8 cellular contexts compared by ENCODE assay signal in the genomic region with DNA sequence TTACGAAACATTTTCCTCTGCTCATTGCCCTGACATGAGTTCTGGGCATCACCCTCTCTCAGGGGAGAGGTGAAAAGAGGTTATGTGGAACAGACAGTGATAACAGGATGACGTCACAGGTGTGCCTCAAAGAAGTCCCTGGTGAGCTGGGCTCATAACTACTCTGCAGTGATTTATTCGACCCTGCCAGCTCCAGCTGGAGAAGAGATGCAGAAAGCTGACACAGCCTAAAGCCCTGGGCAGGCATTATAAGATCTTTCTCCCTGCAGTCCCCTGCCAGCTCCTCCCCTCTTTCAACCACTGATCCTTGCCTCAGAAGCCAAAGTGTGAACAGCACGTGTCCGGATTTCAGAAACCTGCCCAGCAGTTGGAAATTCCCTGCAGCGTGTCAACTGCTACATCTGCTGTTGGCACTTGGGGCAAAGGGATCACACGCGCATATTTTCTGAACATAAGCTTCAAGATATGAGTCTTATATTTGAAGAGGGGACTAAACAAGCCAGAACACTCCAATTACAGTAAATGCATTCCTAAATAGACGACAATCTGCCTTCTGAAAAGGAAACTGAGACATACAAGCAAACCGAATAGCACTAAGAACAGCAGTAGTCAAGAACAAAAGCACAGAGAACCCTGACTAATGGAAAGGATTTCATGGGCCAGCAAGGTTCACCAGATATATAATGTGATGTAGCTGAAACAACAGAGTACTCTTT.
A peak's percentile ranks its signal among the peaks of the same experiment; 100 is the strongest.
DNase-seq lines count a peak whose midpoint lies in the region; ATAC-seq and TF ChIP-seq lines count a peak whose summit lies in the region.

No MANE protein-coding gene starts in this region.

- H3K9me3 Mint-ChIP-seq in CD14-positive monocyte = peaks cover 0 to 2% (median 0%) of the 10 kb centered on the region in 7 donors

- peaks cover 18% of the 10 kb centered on the region for H3K4me1 ChIP-seq in adipocyte (ENCODE audit: control insufficient read depth, insufficient read depth, low read length)
- H3K4me1 ChIP-seq in right lobe of liver = peaks cover 0 to 11% (median 0%) of the 10 kb centered on the region in 4 donors

- H3K27ac Mint-ChIP-seq in CD14-positive monocyte = no peak overlapping the region

- TF ChIP-seq CTCF in right lobe of liver (IDR thresholded peaks at IDR 0.05) (no peak), CD14-positive monocyte (IDR thresholded peaks at IDR 0.05) (no peak)

- intact Hi-C loops in right lobe of liver (cut with DNase I) = no loop called here
- intact Hi-C loops in CD14-positive monocyte (cut with micrococcal nuclease) = no loop called here

- H3K27me3 ChIP-seq in adipocyte (replicated peaks; ENCODE audit: control insufficient read depth, insufficient read depth, low read length) = no peaks in the 10 kb centered on the region
- no peaks in the 10 kb centered on the region for H3K27me3 ChIP-seq in right lobe of liver

- H3K4me3 Mint-ChIP-seq in CD14-positive monocyte = peak overlapping the region in 1 of 2 donors; percentile 11

- H3K9me3 ChIP-seq in adipocyte (ENCODE audit: control insufficient read depth, low read length) = no peaks in the 10 kb centered on the region
- H3K9me3 ChIP-seq in right lobe of liver = no peaks in the 10 kb centered on the region

- peaks cover 0 to 3% (median 2%) of the 10 kb centered on the region in 3 donors for H3K27me3 Mint-ChIP-seq in CD14-positive monocyte (ENCODE audit: low read depth in 3 of 3)

- 38% methylated on average over 9 of the region's 10 CpGs for WGBS in right lobe of liver (ENCODE audit: insufficient coverage, low coverage, low lambda C conversion rate, missing lambda C conversion rate)

- no peak for TF ChIP-seq POLR2A in right lobe of liver (IDR thresholded peaks at IDR 0.05)

- H3K36me3 ChIP-seq in adipocyte (ENCODE audit: control insufficient read depth, insufficient read depth, low read length, severe bottlenecking) (peaks cover 4% of the 10 kb centered on the region), right lobe of liver (no peaks in the 10 kb centered on the region)

- H3K9ac ChIP-seq in adipocyte (ENCODE audit: low read length) = peak overlapping the region; percentile 53

- H3K4me1 Mint-ChIP-seq in CD14-positive monocyte = no peaks in the 10 kb centered on the region

- peak; percentile 29 to 88 (median 76) for ATAC-seq in right lobe of liver
- no peak for ATAC-seq in GM18519 (IDR thresholded peaks at IDR 0.05; ENCODE audit: low FRiP score, unreplicated experiment)
- ATAC-seq in GM19467 (IDR thresholded peaks at IDR 0.05; ENCODE audit: unreplicated experiment) = no peak

- peaks cover 29 to 57% of the 10 kb centered on the region in 2 donors for H3K36me3 Mint-ChIP-seq in CD14-positive monocyte

- peak; percentile 52 for DNase-seq in Daoy (ENCODE audit: low read depth)
- peak; percentile 61 for DNase-seq in LHCN-M2 (ENCODE audit: low read depth)
- peak; percentile 55 for DNase-seq in adipocyte (ENCODE audit: low read depth)
- DNase-seq in right lobe of liver = peak; percentile 40 to 74 (median 59)
- DNase-seq in stimulated activated CD8-positive, alpha-beta memory T cell treated with anti-CD3 and anti-CD28 coated beads, Interleukin-7, amount 100 ng/mL, for 24 hours (ENCODE audit: low read depth) = peak; percentile 13
- no peak for DNase-seq in CD14-positive monocyte (ENCODE audit: low spot score)

- peak overlapping the region in 1 of 3 donors; percentile 44 for H3K27ac ChIP-seq in right lobe of liver

- peak overlapping the region; percentile 10 for H3K4me3 ChIP-seq in adipocyte (ENCODE audit: low read length)
- no peak overlapping the region for H3K4me3 ChIP-seq in right lobe of liver

Comparison
In these comparisons a context has a peak if more than half of its experiments do, and no peak if none do; other contexts are left out.
1. ATAC-seq: peak in right lobe of liver (4 of 4); none in GM18519 (single experiment) and GM19467 (single experiment).